ENCODE assay signal across 11 cellular contexts in the genomic region with DNA sequence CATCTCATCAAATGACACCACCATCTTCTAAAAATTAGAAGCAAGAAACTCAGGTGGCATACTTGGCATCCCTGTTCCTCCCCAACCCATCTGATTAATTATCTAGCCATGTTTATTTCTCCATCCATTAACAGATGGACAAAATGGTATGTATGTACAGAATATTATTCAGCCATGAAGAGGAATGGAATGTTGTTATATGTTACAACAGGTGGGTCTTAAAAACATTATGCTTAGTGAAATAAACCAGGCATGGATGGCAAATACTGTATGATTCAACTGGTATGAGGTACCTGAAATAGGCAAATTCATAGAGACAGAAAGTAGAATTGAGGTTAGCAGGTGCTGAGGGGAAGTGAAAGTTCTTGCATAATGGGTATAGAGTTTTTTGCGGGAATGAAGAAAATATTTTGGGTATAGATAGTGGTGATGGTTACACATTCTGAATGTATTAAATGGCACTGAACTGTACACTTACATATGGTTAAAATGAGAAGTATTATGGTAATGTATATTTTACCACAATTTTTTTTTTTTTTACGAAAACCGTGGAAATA. TPM values are rescaled to one million over a fixed set of nuclear protein-coding genes. Genes with fewer than 3 reads are reported as not detected.
DNase-seq lines count a peak whose midpoint lies in the region; ATAC-seq and TF ChIP-seq lines count a peak whose summit lies in the region.
"Had no signal": no experiment of that assay in that cellular context is flagged by ENCODE, and none has a peak within 500 bp of the region (broad histone marks: within the 10 kb centered on the region; RNA-seq: fewer than 3 reads in every experiment).

No MANE protein-coding gene starts in this region.

- H3K9me2 ChIP-seq in PC-3 (replicated peaks; ENCODE audit: low read length), result no peaks in the 10 kb centered on the region

- peak overlapping the region; percentile 8 for H3K4me3 Mint-ChIP-seq in activated naive CD8-positive, alpha-beta T cell
- no peak overlapping the region for H3K4me3 Mint-ChIP-seq in chondrocyte (ENCODE audit: unreplicated experiment)

- no peaks in the 10 kb centered on the region for H3K9me3 ChIP-seq in PC-3 (ENCODE audit: low read length)
- H3K9me3 ChIP-seq: upper lobe of left lung had no signal

- H3K4me1 Mint-ChIP-seq in activated naive CD8-positive, alpha-beta T cell (ENCODE audit: low read depth), result peaks cover 81% of the 10 kb centered on the region
- peaks cover 36% of the 10 kb centered on the region for H3K4me1 Mint-ChIP-seq in chondrocyte (ENCODE audit: low read depth)

- CTCF ChIA-PET in PC-3 (lab: Charles Lee), result no interaction called here

- H3K4me2 ChIP-seq in PC-3 (ENCODE audit: low read length), result no peak overlapping the region

- H3K4me3 ChIP-seq in PC-3 (ENCODE audit: low read length), result no peak overlapping the region
- H3K4me3 ChIP-seq: cardiac muscle cell, upper lobe of left lung had no signal

- DNase-seq in stimulated activated naive CD4-positive, alpha-beta T cell (lab: John Stamatoyannopoulos, UW), result no peak
- DNase-seq in stimulated activated CD4-positive, alpha-beta T cell treated with anti-CD3 and anti-CD28 coated beads, Interleukin-1b, Interleukin-23, amount 100 ng/mL, for 48 hours, result no peak
- DNase-seq in PC-3 (no peak), chondrocyte (ENCODE audit: low spot score) (no peak)
- DNase-seq: foreskin keratinocyte, upper lobe of left lung had no signal

- H3K79me2 ChIP-seq in PC-3 (ENCODE audit: low read length), result peaks cover 99% of the 10 kb centered on the region

- H3F3A ChIP-seq in PC-3 (ENCODE audit: low read length, unreplicated experiment), result no peaks in the 10 kb centered on the region

- ATAC-seq in GM18505 (IDR thresholded peaks at IDR 0.05; ENCODE audit: unreplicated experiment), result peak; percentile 66
- ATAC-seq in GM21381 (IDR thresholded peaks at IDR 0.05; ENCODE audit: unreplicated experiment), result peak; percentile 81
- ATAC-seq in HG03175 (IDR thresholded peaks at IDR 0.05; ENCODE audit: unreplicated experiment), result peak; percentile 87
- ATAC-seq in PC-3, result no peak
- ATAC-seq: foreskin keratinocyte had no signal

- no peak overlapping the region for H2AFZ ChIP-seq in PC-3 (ENCODE audit: low read length)

- no peak for TF ChIP-seq CTCF in PC-3 (conservative IDR thresholded peaks at IDR 0.05; ENCODE audit: low read depth, low read length)
- no peak for TF ChIP-seq CTCF in chondrocyte (IDR thresholded peaks at IDR 0.05)

- H3K9ac ChIP-seq in PC-3 (ENCODE audit: low read length), result no peak overlapping the region

- peaks cover 83% of the 10 kb centered on the region for H4K20me1 ChIP-seq in PC-3 (ENCODE audit: low read length)

- H3K27me3 ChIP-seq in PC-3 (ENCODE audit: low read length), result no peaks in the 10 kb centered on the region
- H3K27me3 ChIP-seq: cardiac muscle cell, foreskin keratinocyte, upper lobe of left lung had no signal

- BruUV-seq in PC-3 (replicated peaks; lab: Mats Ljungman, UMichigan), result no TSS peak

- no peaks in the 10 kb centered on the region for H3K4me1 ChIP-seq in PC-3 (ENCODE audit: insufficient read depth, low read length)
- H3K4me1 ChIP-seq: foreskin keratinocyte had no signal

- peaks cover 3% of the 10 kb centered on the region for H3K36me3 Mint-ChIP-seq in activated naive CD8-positive, alpha-beta T cell
- H3K36me3 Mint-ChIP-seq in chondrocyte (ENCODE audit: low read depth), result no peaks in the 10 kb centered on the region

- intact Hi-C loops in PC-3 (cut with micrococcal nuclease), result no loop called here

- H3K9me3 Mint-ChIP-seq in activated naive CD8-positive, alpha-beta T cell (ENCODE audit: low read depth), result no peaks in the 10 kb centered on the region
- H3K9me3 Mint-ChIP-seq in chondrocyte (ENCODE audit: low read depth), result no peaks in the 10 kb centered on the region

- POLR2A ChIA-PET in PC-3 (lab: Charles Lee; ENCODE audit: unreplicated experiment), result no interaction called here

- no peak overlapping the region for H3K27ac ChIP-seq in PC-3 (ENCODE audit: low read length)
- H3K27ac ChIP-seq: cardiac muscle cell, foreskin keratinocyte, upper lobe of left lung had no signal

- H3K36me3 ChIP-seq in PC-3 (ENCODE audit: low read depth, low read length), result peaks cover 5% of the 10 kb centered on the region; the same call in 1 of the 2 replicates
- H3K36me3 ChIP-seq: cardiac muscle cell, upper lobe of left lung had no signal

- H3K27ac Mint-ChIP-seq in activated naive CD8-positive, alpha-beta T cell, result peak overlapping the region; percentile 6
- no peak overlapping the region for H3K27ac Mint-ChIP-seq in chondrocyte (ENCODE audit: unreplicated experiment)

- no peaks in the 10 kb centered on the region for H3K27me3 Mint-ChIP-seq in activated naive CD8-positive, alpha-beta T cell
- H3K27me3 Mint-ChIP-seq in chondrocyte (ENCODE audit: low read depth), result no peaks in the 10 kb centered on the region

- no peak for TF ChIP-seq POLR2A in GM18505 (IDR thresholded peaks at IDR 0.05; ENCODE audit: borderline replicate concordance, extremely low read depth, insufficient read depth, insufficient read length)

RNA-seq across cellular contexts. Expression of a gene that starts 17.5 kb away (rescaled TPM):
- total RNA-seq in PC-3 (2014; rRNA removed) (64.1 and 88.4 TPM in 2 replicates), chondrocyte (69.8 to 72.8 TPM (median 70.0 TPM) in 3 replicates)

RNA-seq across cellular contexts. Expression of a gene that starts 49.8 kb away (rescaled TPM):
- total RNA-seq in PC-3 (2014; rRNA removed) (52.8 and 53.9 TPM in 2 replicates), chondrocyte (22.2 to 29.3 TPM (median 26.6 TPM) in 3 replicates)
